8 cellular contexts compared by ENCODE assay signal in the genomic region with DNA sequence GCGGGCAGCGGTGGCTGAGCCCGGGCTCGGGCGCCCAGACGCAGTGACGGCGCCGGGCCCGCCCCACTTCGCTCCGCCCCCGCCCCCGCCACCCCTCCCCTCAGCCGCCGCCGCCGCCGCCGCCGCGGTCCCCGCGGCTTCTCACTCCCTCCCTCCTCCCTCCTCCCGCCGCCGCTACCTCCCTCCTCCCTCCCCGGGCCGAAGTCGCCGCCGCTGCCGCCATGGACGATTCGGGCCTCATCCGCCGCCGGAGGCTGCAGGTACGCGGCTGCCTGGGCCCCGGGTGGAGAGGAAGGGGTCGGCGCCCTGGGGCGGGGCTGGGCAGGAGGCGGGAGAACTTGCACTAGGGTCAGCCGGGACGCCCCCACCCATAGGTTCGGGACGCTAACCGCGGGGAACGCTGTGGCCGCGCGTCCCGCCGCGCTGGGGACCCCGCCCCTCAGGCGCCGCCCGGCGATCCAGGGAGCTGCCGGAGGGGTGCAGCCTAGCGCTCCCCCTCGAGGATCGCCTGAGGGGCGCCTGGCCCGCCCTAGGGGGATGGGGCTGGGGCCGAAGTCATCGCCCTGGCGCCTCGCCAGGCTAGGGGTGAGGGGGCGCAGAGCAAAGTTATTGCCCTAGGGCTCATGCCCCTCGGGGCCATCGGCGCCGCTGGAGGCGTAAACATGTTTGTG. TPM values are rescaled to one million over a fixed set of nuclear protein-coding genes. Genes with fewer than 3 reads are reported as not detected.
DNase-seq lines count a peak whose midpoint lies in the region; ATAC-seq and TF ChIP-seq lines count a peak whose summit lies in the region.

No MANE protein-coding gene starts in this region.

- peaks cover 80% of the 10 kb centered on the region for H3K27me3 Mint-ChIP-seq in activated T-cell treated with anti-CD3 and anti-CD28 coated beads, Interleukin-2, amount 50 U/mL, for 4 hours (ENCODE audit: low read depth)

- no peaks in the 10 kb centered on the region for H3K9me3 Mint-ChIP-seq in activated T-cell treated with anti-CD3 and anti-CD28 coated beads, Interleukin-2, amount 50 U/mL, for 4 hours

- intact Hi-C loops in right cardiac atrium (cut with DNase I), result no loop called here

- peaks cover 21% of the 10 kb centered on the region for H3K4me1 Mint-ChIP-seq in activated T-cell treated with anti-CD3 and anti-CD28 coated beads, Interleukin-2, amount 50 U/mL, for 4 hours (ENCODE audit: low read depth)

- H3K4me1 ChIP-seq in right cardiac atrium (ENCODE audit: control insufficient read depth, insufficient read depth, low read length), result peaks cover 2% of the 10 kb centered on the region

- no peaks in the 10 kb centered on the region for H3K36me3 Mint-ChIP-seq in activated T-cell treated with anti-CD3 and anti-CD28 coated beads, Interleukin-2, amount 50 U/mL, for 4 hours (ENCODE audit: insufficient read depth)

- 1% methylated on average over 64 of the region's 79 CpGs for WGBS in right cardiac atrium

- no peaks in the 10 kb centered on the region for H3K27me3 ChIP-seq in right cardiac atrium (ENCODE audit: control insufficient read depth, insufficient read depth)

- TF ChIP-seq CTCF in GM13976 (IDR thresholded peaks at IDR 0.05; ENCODE audit: borderline replicate concordance, control extremely low read depth, extremely low read depth, insufficient read depth, missing control alignments), result no peak

- peak; percentile 19 for ATAC-seq in activated T-cell treated with anti-CD3 and anti-CD28 coated beads, Interleukin-2, amount 50 U/mL, for 4 hours
- peak; percentile 10 to 34 for ATAC-seq in right cardiac atrium
- no peak for ATAC-seq in GM21717 (IDR thresholded peaks at IDR 0.05; ENCODE audit: unreplicated experiment)
- ATAC-seq in HG02973 (IDR thresholded peaks at IDR 0.05; ENCODE audit: unreplicated experiment), result no peak

- DNase-seq in GM13976 (ENCODE audit: low spot score) (peak; percentile 79), NCI-H2196 treated with DMSO at 0.1 percent for 48 hours (lab: John Stamatoyannopoulos, UW; ENCODE audit: unreplicated experiment) (peak; percentile 36), right cardiac atrium (peak; percentile 27 to 74 (median 53)), midbrain (lab: John Stamatoyannopoulos, UW) (no peak)
- peak; percentile 27 for DNase-seq in activated T-cell treated with anti-CD3 and anti-CD28 coated beads, Interleukin-2, amount 50 U/mL, for 4 hours
- peak; percentile 34 for DNase-seq in stimulated activated CD4-positive, alpha-beta T cell treated with anti-CD3 and anti-CD28 coated beads, Interleukin-4, amount 100 ng/mL, for 24 hours

- in situ Hi-C loops in GM13976 (cut with MboI; ENCODE audit: low sequenced_read_pairs, unreplicated experiment), result no loop called here

- peak overlapping the region; percentile 57 for H3K4me3 ChIP-seq in right cardiac atrium (ENCODE audit: low read length)

- H3K27ac ChIP-seq in right cardiac atrium (ENCODE audit: low read length), result no peak overlapping the region

- H3K9me3 ChIP-seq in right cardiac atrium (ENCODE audit: control insufficient read depth, low read length), result no peaks in the 10 kb centered on the region

- no peak overlapping the region for H3K4me3 Mint-ChIP-seq in activated T-cell treated with anti-CD3 and anti-CD28 coated beads, Interleukin-2, amount 50 U/mL, for 4 hours

RNA-seq across cellular contexts. Expression of a gene that starts 0.5 kb away (rescaled TPM):
- not detected for total RNA-seq in activated T-cell treated with anti-CD3 and anti-CD28 coated beads, Interleukin-2, amount 50 U/mL, for 4 hours
- total RNA-seq in right cardiac atrium, result not detected
- polyA plus RNA-seq in right cardiac atrium, result not detected

RNA-seq across cellular contexts. Expression of a gene that starts 4.4 kb away (rescaled TPM):
- 1 to 10 TPM in 1 of 3 donors, under 1 TPM in 2; 0.37 to 1.0 (median 0.38) TPM for total RNA-seq in activated T-cell treated with anti-CD3 and anti-CD28 coated beads, Interleukin-2, amount 50 U/mL, for 4 hours
- total RNA-seq in right cardiac atrium, result under 1 TPM in 3 of 4 donors, not detected in 1; 0.31 to 0.59 (median 0.34) TPM
- 0.20 TPM for polyA plus RNA-seq in right cardiac atrium

RNA-seq across cellular contexts. Expression of a gene that starts 27.5 kb away (rescaled TPM):
- 10 to 100 TPM; 32.3 to 42.7 (median 39.1) TPM for total RNA-seq in activated T-cell treated with anti-CD3 and anti-CD28 coated beads, Interleukin-2, amount 50 U/mL, for 4 hours
- total RNA-seq in right cardiac atrium, result 1 to 10 TPM; 2.6 to 4.6 (median 3.7) TPM
- polyA plus RNA-seq in right cardiac atrium, result 3.5 TPM

RNA-seq across cellular contexts. Expression of a gene that starts 32.0 kb away (rescaled TPM):
- 10 to 100 TPM; 10.3 to 18.8 (median 12.6) TPM for total RNA-seq in activated T-cell treated with anti-CD3 and anti-CD28 coated beads, Interleukin-2, amount 50 U/mL, for 4 hours
- total RNA-seq in right cardiac atrium, result 1 to 10 TPM; 2.2 to 3.6 (median 3.0) TPM
- 2.5 TPM for polyA plus RNA-seq in right cardiac atrium

RNA-seq across cellular contexts. Expression of a gene that starts 32.3 kb away (rescaled TPM):
- 100 to 1,000 TPM; 185 to 224 (median 211) TPM for total RNA-seq in activated T-cell treated with anti-CD3 and anti-CD28 coated beads, Interleukin-2, amount 50 U/mL, for 4 hours
- 100 to 1,000 TPM; 595 to 772 (median 666) TPM for total RNA-seq in right cardiac atrium
- polyA plus RNA-seq in right cardiac atrium, result 834 TPM

Comparison
In these comparisons a context has a peak if more than half of its experiments do, and no peak if none do; other contexts are left out.
1. ATAC-seq: peak in activated T-cell treated with anti-CD3 and anti-CD28 coated beads, Interleukin-2, amount 50 U/mL, for 4 hours (2 of 2) and right cardiac atrium (2 of 2); none in GM21717 (single experiment) and HG02973 (single experiment).
2. RNA of a gene that starts 27.5 kb away (total RNA-seq): 32.3 to 42.7 TPM in activated T-cell treated with anti-CD3 and anti-CD28 coated beads, Interleukin-2, amount 50 U/mL, for 4 hours; 2.6 to 4.6 TPM in right cardiac atrium; every median in the first group is over 4 times any median in the second.